Comparison of ENCODE assay signal across 28 cellular contexts in genomic region chr9:126694206-126695081, GRCh38.
DNase-seq lines count a peak whose midpoint lies in the region; ATAC-seq and TF ChIP-seq lines count a peak whose summit lies in the region.
"Had no signal": no experiment of that assay in that cellular context is flagged by ENCODE, and none has a peak within 500 bp of the region (broad histone marks: within the 10 kb centered on the region; RNA-seq: fewer than 3 reads in every experiment).

No MANE protein-coding gene starts in this region.

- no peaks in the 10 kb centered on the region for H3K9me3 Mint-ChIP-seq in endothelial cell (ENCODE audit: unreplicated experiment)
- H3K9me3 Mint-ChIP-seq: activated naive CD4-positive, alpha-beta T cell treated with anti-CD3 and anti-CD28 coated beads, Interleukin-2, amount 50 U/mL, for 72 hours; mesothelial cell of epicardium; stimulated activated naive B cell treated with anti-CD40 and anti-IgM and Interleukin-4, amounts not matched to agents 10 μg/mL and 1 μg/mL and 100 μg/mL, for 72 hours had no signal

- no peaks in the 10 kb centered on the region for H3K36me3 Mint-ChIP-seq in endothelial cell (ENCODE audit: low read depth, unreplicated experiment)
- H3K36me3 Mint-ChIP-seq: activated naive CD4-positive, alpha-beta T cell treated with anti-CD3 and anti-CD28 coated beads, Interleukin-2, amount 50 U/mL, for 72 hours; mesothelial cell of epicardium; naive B cell; stimulated activated naive B cell treated with anti-CD40 and anti-IgM and Interleukin-4, amounts not matched to agents 10 μg/mL and 1 μg/mL and 100 μg/mL, for 72 hours had no signal

- H3K27ac ChIP-seq in RWPE2 (ENCODE audit: poor library complexity, severe bottlenecking) (no peak overlapping the region), osteoblast (ENCODE audit: low read depth, low read length) (no peak overlapping the region)
- H3K27ac ChIP-seq: BLaER1 treated with 17β-estradiol and CSF1 and Interleukin-3, amounts not matched to agents 10 nM and 100 nM had no signal

- peaks cover 14% of the 10 kb centered on the region for H3K27me3 Mint-ChIP-seq in endothelial cell (ENCODE audit: unreplicated experiment)

- H3K27me3 ChIP-seq in H7 (ENCODE audit: control insufficient read depth, insufficient read depth, low read length) (no peaks in the 10 kb centered on the region), RWPE2 (ENCODE audit: insufficient read depth, poor library complexity, severe bottlenecking) (no peaks in the 10 kb centered on the region), osteoblast (ENCODE audit: insufficient read depth, low read length) (peaks cover 6% of the 10 kb centered on the region)
- H3K27me3 ChIP-seq: MG63 had no signal

- H4K20me1 ChIP-seq in osteoblast (ENCODE audit: insufficient read depth, low read length) = no peaks in the 10 kb centered on the region

- no peaks in the 10 kb centered on the region for H3K79me2 ChIP-seq in osteoblast (ENCODE audit: insufficient read depth, low read length)

- H2AFZ ChIP-seq in osteoblast (ENCODE audit: low read length) = no peak overlapping the region

- TF ChIP-seq CTCF in RWPE2 (IDR thresholded peaks at IDR 0.05; ENCODE audit: poor library complexity, severe bottlenecking) (no peak), osteoblast (IDR thresholded peaks at IDR 0.05; ENCODE audit: extremely low read depth, low read depth, low read length) (no peak), endothelial cell (IDR thresholded peaks at IDR 0.05; ENCODE audit: unreplicated experiment) (no peak)

- ATAC-seq in RWPE2 (ENCODE audit: low read depth) (peak; percentile 81), GM18868 (IDR thresholded peaks at IDR 0.05; ENCODE audit: unreplicated experiment) (no peak)
- ATAC-seq: activated naive CD4-positive, alpha-beta T cell treated with anti-CD3 and anti-CD28 coated beads, Interleukin-2, amount 50 U/mL, for 72 hours; left ventricle myocardium superior; PC-3; stimulated activated naive B cell treated with anti-CD40 and anti-IgM and Interleukin-4, amounts not matched to agents 10 μg/mL and 1 μg/mL and 100 μg/mL, for 72 hours had no signal

- H3K36me3 ChIP-seq in H7 (replicated peaks; ENCODE audit: control insufficient read depth, insufficient read depth, low read length) = no peaks in the 10 kb centered on the region
- H3K36me3 ChIP-seq in RWPE2 (ENCODE audit: low read depth) = no peaks in the 10 kb centered on the region
- no peaks in the 10 kb centered on the region for H3K36me3 ChIP-seq in osteoblast (ENCODE audit: insufficient read depth, low read length)
- H3K36me3 ChIP-seq: BLaER1 treated with 17β-estradiol and CSF1 and Interleukin-3, amounts not matched to agents 10 nM and 100 nM; MG63 had no signal

- no peak overlapping the region for H3K4me3 Mint-ChIP-seq in endothelial cell (ENCODE audit: unreplicated experiment)
- H3K4me3 Mint-ChIP-seq: mesothelial cell of epicardium; naive B cell; stimulated activated naive B cell treated with anti-CD40 and anti-IgM and Interleukin-4, amounts not matched to agents 10 μg/mL and 1 μg/mL and 100 μg/mL, for 72 hours had no signal

- H3K27ac Mint-ChIP-seq in endothelial cell (ENCODE audit: unreplicated experiment) = no peak overlapping the region
- H3K27ac Mint-ChIP-seq: activated naive CD4-positive, alpha-beta T cell treated with anti-CD3 and anti-CD28 coated beads, Interleukin-2, amount 50 U/mL, for 72 hours; mesothelial cell of epicardium; stimulated activated naive B cell treated with anti-CD40 and anti-IgM and Interleukin-4, amounts not matched to agents 10 μg/mL and 1 μg/mL and 100 μg/mL, for 72 hours had no signal

- DNase-seq in H7 (peak; percentile 46), RWPE2 (ENCODE audit: low spot score) (peak; percentile 71), epidermal melanocyte (ENCODE audit: insufficient read length, low spot score) (peak; percentile 12), osteoblast (ENCODE audit: insufficient read length, low spot score, missing footprints) (peak; percentile 64), HPDE6-E6E7 (ENCODE audit: extremely low spot score) (no peak), midbrain (lab: John Stamatoyannopoulos, UW) (no peak), endothelial cell (ENCODE audit: low spot score) (no peak)
- DNase-seq: activated CD4-positive, alpha-beta T cell treated with anti-CD3 and anti-CD28 coated beads for 4 hours; amygdala; COR-L47; DMS53; effector CD4-positive, alpha-beta T cell; erythroblast; KBM-7; left ventricle myocardium superior; MG63; naive B cell; NCI-H2029; NCI-H526; NK-92 treated with Interleukin-12 subunit alpha and Interleukin-12 subunit beta, amount 100 ng/mL, for 24 hours; occipital lobe; PC-3; stimulated activated CD4-positive, alpha-beta T cell treated with anti-CD3 and anti-CD28 coated beads, Interleukin-15, amount 100 ng/mL, for 24 hours; stimulated activated naive B cell treated with anti-CD40 and anti-IgM and Interleukin-4, amounts not matched to agents 10 μg/mL and 1 μg/mL and 100 μg/mL, for 72 hours had no signal

- H3K4me1 ChIP-seq in RWPE2 (ENCODE audit: insufficient read depth, poor library complexity, severe bottlenecking) (peaks cover 7% of the 10 kb centered on the region), osteoblast (ENCODE audit: insufficient read depth, low read length) (no peaks in the 10 kb centered on the region)
- H3K4me1 ChIP-seq: BLaER1 treated with 17β-estradiol and CSF1 and Interleukin-3, amounts not matched to agents 10 nM and 100 nM had no signal

- H3K4me2 ChIP-seq in osteoblast (ENCODE audit: insufficient read depth, low read length) = no peak overlapping the region
- H3K4me2 ChIP-seq: BLaER1 treated with 17β-estradiol and CSF1 and Interleukin-3, amounts not matched to agents 10 nM and 100 nM had no signal

- H3K9me3 ChIP-seq in RWPE2 (ENCODE audit: severe bottlenecking) (no peaks in the 10 kb centered on the region), osteoblast (ENCODE audit: low read depth, low read length) (no peaks in the 10 kb centered on the region)
- H3K9me3 ChIP-seq: BLaER1 treated with 17β-estradiol and CSF1 and Interleukin-3, amounts not matched to agents 10 nM and 100 nM; MG63 had no signal

- H3K4me3 ChIP-seq in H7 (ENCODE audit: insufficient read depth, low read depth, low read length) = no peak overlapping the region
- no peak overlapping the region for H3K4me3 ChIP-seq in RWPE2 (ENCODE audit: severe bottlenecking)
- H3K4me3 ChIP-seq in osteoblast (ENCODE audit: insufficient read depth, low read length) = no peak overlapping the region
- H3K4me3 ChIP-seq: BLaER1 treated with 17β-estradiol and CSF1 and Interleukin-3, amounts not matched to agents 10 nM and 100 nM; MG63 had no signal

- no peaks in the 10 kb centered on the region for H3K4me1 Mint-ChIP-seq in endothelial cell (ENCODE audit: unreplicated experiment)

Comparison
In these comparisons a context has a peak if more than half of its experiments do, and no peak if none do; other contexts are left out.
1. DNase-seq: peak in H7 (single experiment), RWPE2 (single experiment), epidermal melanocyte (single experiment) and osteoblast (single experiment); none in HPDE6-E6E7 (single experiment), midbrain (single experiment) and endothelial cell (single experiment).